Comparison of ENCODE assay signal across 28 cellular contexts in the genomic region with DNA sequence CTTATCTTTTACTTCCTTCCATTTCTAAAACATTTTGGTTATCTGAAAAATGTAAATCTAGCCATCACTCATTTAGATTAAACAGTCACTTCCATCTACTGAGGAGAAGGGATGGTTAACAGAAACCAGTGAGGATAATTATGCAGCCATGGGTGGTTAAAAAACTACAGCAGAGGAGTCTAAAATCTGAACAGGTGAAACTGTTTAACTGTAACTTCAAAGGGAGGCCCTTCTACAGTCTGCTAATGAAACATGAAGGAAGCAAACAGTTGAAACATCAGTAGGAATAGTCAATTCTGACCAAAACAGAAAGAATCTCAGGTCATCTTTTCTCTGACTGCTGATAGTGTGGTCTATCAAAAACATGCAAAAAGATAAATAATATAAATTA.
DNase-seq lines count a peak whose midpoint lies in the region; ATAC-seq, FAIRE-seq and TF ChIP-seq lines count a peak whose summit lies in the region.
"Had no signal": no experiment of that assay in that cellular context is flagged by ENCODE, and none has a peak within 500 bp of the region (broad histone marks: within the 10 kb centered on the region; RNA-seq: fewer than 3 reads in every experiment).

No MANE protein-coding gene starts in this region.

- H3K4me1 ChIP-seq in left lung (no peaks in the 10 kb centered on the region), uterus (no peaks in the 10 kb centered on the region)
- H3K4me1 ChIP-seq: body of pancreas, esophagus muscularis mucosa, gastrocnemius medialis, Peyer's patch, psoas muscle, SJCRH30, tibial nerve had no signal

- peak; percentile 65 for ATAC-seq in HG02678 (IDR thresholded peaks at IDR 0.05; ENCODE audit: unreplicated experiment)
- ATAC-seq in left lung: no peak
- ATAC-seq in HG03432 (IDR thresholded peaks at IDR 0.05; ENCODE audit: unreplicated experiment): no peak
- ATAC-seq: body of pancreas, gastrocnemius medialis, psoas muscle had no signal

- H3K27me3 Mint-ChIP-seq in activated T-helper 1 cell treated with anti-CD3 and anti-CD28 coated beads, Interleukin-12 subunit alpha, Interleukin-12 subunit beta, Interleukin-2, Interleukin-4 antibody, amounts not matched to agents 30 ng/mL and 10 ng/mL and 1 ng/mL, durations not matched to agents 14 hours and 24 hours and 36 hours (ENCODE audit: insufficient read depth): no peaks in the 10 kb centered on the region
- H3K27me3 Mint-ChIP-seq: CD4-positive, alpha-beta memory T cell had no signal

- H3K36me3 Mint-ChIP-seq in activated T-helper 1 cell treated with anti-CD3 and anti-CD28 coated beads, Interleukin-12 subunit alpha, Interleukin-12 subunit beta, Interleukin-2, Interleukin-4 antibody, amounts not matched to agents 30 ng/mL and 10 ng/mL and 1 ng/mL, durations not matched to agents 14 hours and 24 hours and 36 hours (ENCODE audit: low read depth): peaks cover 10% of the 10 kb centered on the region

- peak overlapping the region; percentile 6 for H3K27ac Mint-ChIP-seq in activated T-helper 1 cell treated with anti-CD3 and anti-CD28 coated beads, Interleukin-12 subunit alpha, Interleukin-12 subunit beta, Interleukin-2, Interleukin-4 antibody, amounts not matched to agents 30 ng/mL and 10 ng/mL and 1 ng/mL, durations not matched to agents 14 hours and 24 hours and 36 hours
- H3K27ac Mint-ChIP-seq: CD4-positive, alpha-beta memory T cell had no signal

- no peaks in the 10 kb centered on the region for H3K9me3 Mint-ChIP-seq in activated T-helper 1 cell treated with anti-CD3 and anti-CD28 coated beads, Interleukin-12 subunit alpha, Interleukin-12 subunit beta, Interleukin-2, Interleukin-4 antibody, amounts not matched to agents 30 ng/mL and 10 ng/mL and 1 ng/mL, durations not matched to agents 14 hours and 24 hours and 36 hours
- H3K9me3 Mint-ChIP-seq: activated T-cell treated with anti-CD3 and anti-CD28 coated beads, Interleukin-2, amount 50 U/mL, for 4 hours; CD4-positive, alpha-beta memory T cell had no signal

- FAIRE-seq in GM18507 (lab: Jason Lieb, UNC): peak; percentile 64
- FAIRE-seq: kidney had no signal

- H3K36me3 ChIP-seq in left lung (no peaks in the 10 kb centered on the region), uterus (no peaks in the 10 kb centered on the region)
- H3K36me3 ChIP-seq: esophagus muscularis mucosa, gastrocnemius medialis, HAP-1, neutrophil, Peyer's patch, SJCRH30 had no signal

- peaks cover 49% of the 10 kb centered on the region for H3K4me1 Mint-ChIP-seq in activated T-helper 1 cell treated with anti-CD3 and anti-CD28 coated beads, Interleukin-12 subunit alpha, Interleukin-12 subunit beta, Interleukin-2, Interleukin-4 antibody, amounts not matched to agents 30 ng/mL and 10 ng/mL and 1 ng/mL, durations not matched to agents 14 hours and 24 hours and 36 hours (ENCODE audit: low read depth)

- TF ChIP-seq CTCF in GM12865 (IDR thresholded peaks at IDR 0.05; ENCODE audit: insufficient read depth, low read depth, low read length, missing control alignments): no peak
- no peak for TF ChIP-seq CTCF in left lung (IDR thresholded peaks at IDR 0.05)
- TF ChIP-seq CTCF in uterus (IDR thresholded peaks at IDR 0.05): no peak

- H3K4me3 Mint-ChIP-seq in activated T-helper 1 cell treated with anti-CD3 and anti-CD28 coated beads, Interleukin-12 subunit alpha, Interleukin-12 subunit beta, Interleukin-2, Interleukin-4 antibody, amounts not matched to agents 30 ng/mL and 10 ng/mL and 1 ng/mL, durations not matched to agents 14 hours and 24 hours and 36 hours: no peak overlapping the region
- H3K4me3 Mint-ChIP-seq: activated T-cell treated with anti-CD3 and anti-CD28 coated beads, Interleukin-2, amount 50 U/mL, for 4 hours; CD4-positive, alpha-beta memory T cell had no signal

- DNase-seq in GM12865 (ENCODE audit: low read depth) (peak; percentile 52), GM18507 (ENCODE audit: extremely low spot score, insufficient read length, low read depth) (no peak), left lung (no peak), uterus (no peak)
- no peak for DNase-seq in activated T-helper 1 cell treated with anti-CD3 and anti-CD28 coated beads, Interleukin-12 subunit alpha, Interleukin-12 subunit beta, Interleukin-2, Interleukin-4 antibody, amounts not matched to agents 30 ng/mL and 10 ng/mL and 1 ng/mL, durations not matched to agents 14 hours and 24 hours and 36 hours (ENCODE audit: low spot score)
- DNase-seq: activated CD4-positive, alpha-beta T cell treated with anti-CD3 and anti-CD28 coated beads, Interleukin-2, amount 50 U/mL, for 4 hours; activated T-cell treated with anti-CD3 and anti-CD28 coated beads, Interleukin-2, amount 50 U/mL, for 4 hours; body of pancreas; CD4-positive, alpha-beta memory T cell; effector CD8-positive, alpha-beta T cell; gastrocnemius medialis; KBM-7; kidney; NCI-H1930; NCI-H2227 treated with DMSO at 0.1 percent for 48 hours; Peyer's patch; psoas muscle; SJCRH30; stimulated activated CD4-positive, alpha-beta T cell treated with anti-CD3 and anti-CD28 coated beads, Interleukin-2, amount 100 ng/mL, for 24 hours; stimulated activated naive CD4-positive, alpha-beta T cell treated with Interleukin-2 at 50 U/mL for 16 hours had no signal

- H3K27ac ChIP-seq in left lung (no peak overlapping the region), uterus (no peak overlapping the region)
- H3K27ac ChIP-seq: body of pancreas, esophagus muscularis mucosa, gastrocnemius medialis, neutrophil, Peyer's patch, psoas muscle, SJCRH30, tibial nerve, VCaP had no signal

- H3K9me3 ChIP-seq in left lung: no peaks in the 10 kb centered on the region
- H3K9me3 ChIP-seq in uterus: no peaks in the 10 kb centered on the region
- H3K9me3 ChIP-seq: body of pancreas, esophagus muscularis mucosa, gastrocnemius medialis, HAP-1, neutrophil, Peyer's patch, psoas muscle, SJCRH30, tibial nerve had no signal

- H3K4me3 ChIP-seq in GM12865 (ENCODE audit: low read depth, low read length): no peak overlapping the region
- H3K4me3 ChIP-seq in left lung: no peak overlapping the region
- no peak overlapping the region for H3K4me3 ChIP-seq in uterus
- H3K4me3 ChIP-seq: body of pancreas, esophagus muscularis mucosa, gastrocnemius medialis, HAP-1, lung, Peyer's patch, psoas muscle, SJCRH30, tibial nerve had no signal

- TF ChIP-seq POLR2A in uterus (IDR thresholded peaks at IDR 0.05): no peak

- intact Hi-C loops in activated T-helper 1 cell treated with anti-CD3 and anti-CD28 coated beads, Interleukin-12 subunit alpha, Interleukin-12 subunit beta, Interleukin-2, Interleukin-4 antibody, amounts not matched to agents 30 ng/mL and 10 ng/mL and 1 ng/mL, durations not matched to agents 14 hours and 24 hours and 36 hours (cut with micrococcal nuclease): no loop called here
- intact Hi-C loops in left lung (cut with DNase I) (loop anchor here in 1 of 2 donors (10.0 kb wide), 1 partner anchor 62 kb away; no protein-coding TSS in a partner anchor), uterus (cut with DNase I; ENCODE audit: low total_unique reads) (no loop called here)

- H3K27me3 ChIP-seq in left lung (no peaks in the 10 kb centered on the region), uterus (no peaks in the 10 kb centered on the region)
- H3K27me3 ChIP-seq: body of pancreas, esophagus muscularis mucosa, gastrocnemius medialis, neutrophil, Peyer's patch, SJCRH30, tibial nerve had no signal
